In genomic region chr15:77030928-77031375, GRCh38 we compare ENCODE assay signal across 12 cellular contexts. TPM values are rescaled to one million over a fixed set of nuclear protein-coding genes. Genes with fewer than 3 reads are reported as not detected.
A peak's percentile ranks its signal among the peaks of the same experiment; 100 is the strongest.
DNase-seq lines count a peak whose midpoint lies in the region; ATAC-seq, FAIRE-seq and TF ChIP-seq lines count a peak whose summit lies in the region.
"Had no signal": no experiment of that assay in that cellular context is flagged by ENCODE, and none has a peak within 500 bp of the region (broad histone marks: within the 10 kb centered on the region; RNA-seq: fewer than 3 reads in every experiment).

No MANE protein-coding gene starts in this region.

- 0% methylated on average over 2 of the region's 10 CpGs for WGBS in HepG2 (ENCODE audit: low lambda C conversion rate)

- TF ChIP-seq EP300 in HepG2 (IDR thresholded peaks at IDR 0.05; ENCODE audit: low read depth in 2 of 2, low read length in 2 of 2) (no peak), HepG2 (CRISPR knock-in tag; IDR thresholded peaks at IDR 0.05; ENCODE audit: borderline replicate concordance) (no peak)

- H3K27ac Mint-ChIP-seq in activated naive CD4-positive, alpha-beta T cell treated with anti-CD3 and anti-CD28 coated beads for 36 hours = peak overlapping the region; percentile 66
- peak overlapping the region; percentile 21 for H3K27ac Mint-ChIP-seq in stimulated activated naive CD8-positive, alpha-beta T cell treated with anti-CD3 and anti-CD28 coated beads, Interleukin-15, Interleukin-2, amounts not matched to agents 100 ng/mL and 50 ng/mL, for 24 hours

- H3K4me1 ChIP-seq in SJCRH30 = peaks cover 20% of the 10 kb centered on the region
- peaks cover 47% of the 10 kb centered on the region for H3K4me1 ChIP-seq in HepG2 (ENCODE audit: insufficient read depth, low read length)

- H3K36me3 ChIP-seq in SJCRH30 (no peaks in the 10 kb centered on the region; the same call in none of the 2 replicates), HepG2 (replicated peaks in 1 of 2; ENCODE audit: control insufficient read depth in 1 of 2, insufficient read depth in 2 of 2, low read length in 2 of 2) (peaks cover 0 to 2% of the 10 kb centered on the region in 2 experiments; a peak in 1 of 5 replicates), MG63 (no peaks in the 10 kb centered on the region)

- peak; percentile 3 for DNase-seq in activated naive CD4-positive, alpha-beta T cell treated with anti-CD3 and anti-CD28 coated beads for 36 hours
- DNase-seq in activated naive CD4-positive, alpha-beta T cell (lab: John Stamatoyannopoulos, UW) = no peak
- DNase-seq in SJCRH30 (no peak), HepG2 (ENCODE audit: low spot score) (no peak), NCI-H187 (lab: John Stamatoyannopoulos, UW) (no peak), MG63 (no peak)
- DNase-seq: DMS79 treated with DMSO at 0.1 percent for 48 hours, PC-3, T1000 had no signal

- POLR2A ChIA-PET in HepG2 (lab: Yijun Ruan, JAX) = interaction anchor here (1.0 to 1.5 kb wide), 3 partner anchors 36 to 512 kb away, joined by 3 read pairs; no protein-coding TSS in a partner anchor

- no peak for TF ChIP-seq RAD21 in HepG2 (CRISPR knock-in tag; IDR thresholded peaks at IDR 0.05)

- peak overlapping the region; percentile 69 for H2AFZ ChIP-seq in HepG2 (ENCODE audit: low read length)

- intact Hi-C loops in activated naive CD4-positive, alpha-beta T cell treated with anti-CD3 and anti-CD28 coated beads for 36 hours (cut with micrococcal nuclease) = no loop called here
- intact Hi-C loops in HepG2 (cut with micrococcal nuclease; ENCODE audit: unreplicated experiment) = loop anchor here (5.0 kb wide), 1 partner anchor 129 kb away; no protein-coding TSS in a partner anchor

- H3K27me3 ChIP-seq in SJCRH30 (no peaks in the 10 kb centered on the region), HepG2 (ENCODE audit: control insufficient read depth in 1 of 2, insufficient read depth in 2 of 2, low read length in 2 of 2) (peaks cover 4 to 20% of the 10 kb centered on the region in 2 experiments; a peak in 4 of 5 replicates), MG63 (no peaks in the 10 kb centered on the region)

- in situ Hi-C loops in HepG2 (cut with HindIII; ENCODE audit: extremely low pct_ligation_motif_present, low pct_unique_long_range_greater_than_20kb) = loop anchor here (10.0 kb wide), 1 partner anchor 126 kb away; the partner anchor contains the start of gene SCAPER

- no peak for TF ChIP-seq POLR2A in HepG2 (IDR thresholded peaks at IDR 0.05; ENCODE audit: insufficient read depth in 1 of 2, low read depth in 2 of 2, low read length in 2 of 2)

- H3K4me3 ChIP-seq in SJCRH30 = peak overlapping the region; percentile 52
- H3K4me3 ChIP-seq in HepG2 (replicated peaks in 1 of 3; ENCODE audit: insufficient read depth in 1 of 3, low read depth in 2 of 3, low read length in 3 of 3) = peak overlapping the region; percentile 66 to 81 (median 74)
- no peak overlapping the region for H3K4me3 ChIP-seq in MG63

- no peak for FAIRE-seq in HepG2 (lab: Jason Lieb, UNC)
- FAIRE-seq: urothelium cell line had no signal

- no peaks in the 10 kb centered on the region for H4K20me1 ChIP-seq in HepG2 (ENCODE audit: insufficient read depth, low read length)

- ATAC-seq in HepG2 (peak; percentile 32), GM21381 (IDR thresholded peaks at IDR 0.05; ENCODE audit: unreplicated experiment) (no peak)
- ATAC-seq: PC-3 had no signal

- no peaks in the 10 kb centered on the region for H3K4me1 Mint-ChIP-seq in activated naive CD4-positive, alpha-beta T cell treated with anti-CD3 and anti-CD28 coated beads for 36 hours (ENCODE audit: low read depth)
- H3K4me1 Mint-ChIP-seq in stimulated activated naive CD8-positive, alpha-beta T cell treated with anti-CD3 and anti-CD28 coated beads, Interleukin-15, Interleukin-2, amounts not matched to agents 100 ng/mL and 50 ng/mL, for 24 hours (ENCODE audit: low read depth) = peaks cover 4% of the 10 kb centered on the region

- BruUV-seq in HepG2 (replicated peaks; lab: Mats Ljungman, UMichigan) = no TSS peak

- H3K9me3 ChIP-seq in SJCRH30 (replicated peaks) (no peaks in the 10 kb centered on the region), HepG2 (ENCODE audit: low read length) (no peaks in the 10 kb centered on the region), MG63 (no peaks in the 10 kb centered on the region)

- no peak for TF ChIP-seq CTCF in HepG2 (CRISPR knock-in tag; IDR thresholded peaks at IDR 0.05)

- no peaks in the 10 kb centered on the region for H3K9me3 Mint-ChIP-seq in activated naive CD4-positive, alpha-beta T cell treated with anti-CD3 and anti-CD28 coated beads for 36 hours
- H3K9me3 Mint-ChIP-seq in stimulated activated naive CD8-positive, alpha-beta T cell treated with anti-CD3 and anti-CD28 coated beads, Interleukin-15, Interleukin-2, amounts not matched to agents 100 ng/mL and 50 ng/mL, for 24 hours = no peaks in the 10 kb centered on the region

- H3K27ac ChIP-seq in SJCRH30 = peak overlapping the region; percentile 17; the same call in 1 of the 2 replicates
- H3K27ac ChIP-seq in HepG2 (ENCODE audit: extremely low read length, insufficient read depth, low read length) = no peak overlapping the region

- no peaks in the 10 kb centered on the region for H3K79me2 ChIP-seq in HepG2 (ENCODE audit: insufficient read depth, low read length)

- peak overlapping the region; percentile 97 for H3K4me2 ChIP-seq in HepG2 (ENCODE audit: low read depth, low read length)

- H3K4me3 Mint-ChIP-seq in activated naive CD4-positive, alpha-beta T cell treated with anti-CD3 and anti-CD28 coated beads for 36 hours = no peak overlapping the region
- no peak overlapping the region for H3K4me3 Mint-ChIP-seq in stimulated activated naive CD8-positive, alpha-beta T cell treated with anti-CD3 and anti-CD28 coated beads, Interleukin-15, Interleukin-2, amounts not matched to agents 100 ng/mL and 50 ng/mL, for 24 hours

- CTCF ChIA-PET in activated naive CD4-positive, alpha-beta T cell treated with anti-CD3 and anti-CD28 coated beads for 36 hours (lab: Charles Lee) = interaction anchor here (0.6 to 2.3 kb wide), 5 partner anchors 28 to 1462 kb away, joined by 3 to 16 read pairs (median 5); no protein-coding TSS in a partner anchor
- CTCF ChIA-PET in HepG2 (lab: Yijun Ruan, JAX; ENCODE audit: low intra/inter-chr PET ratio, low total read pairs) = no interaction called here

- no peaks in the 10 kb centered on the region for H3K27me3 Mint-ChIP-seq in activated naive CD4-positive, alpha-beta T cell treated with anti-CD3 and anti-CD28 coated beads for 36 hours (ENCODE audit: low read depth)
- H3K27me3 Mint-ChIP-seq in stimulated activated naive CD8-positive, alpha-beta T cell treated with anti-CD3 and anti-CD28 coated beads, Interleukin-15, Interleukin-2, amounts not matched to agents 100 ng/mL and 50 ng/mL, for 24 hours = no peaks in the 10 kb centered on the region

- peaks cover 9% of the 10 kb centered on the region for H3K36me3 Mint-ChIP-seq in activated naive CD4-positive, alpha-beta T cell treated with anti-CD3 and anti-CD28 coated beads for 36 hours (ENCODE audit: low read depth)
- peaks cover 6% of the 10 kb centered on the region for H3K36me3 Mint-ChIP-seq in stimulated activated naive CD8-positive, alpha-beta T cell treated with anti-CD3 and anti-CD28 coated beads, Interleukin-15, Interleukin-2, amounts not matched to agents 100 ng/mL and 50 ng/mL, for 24 hours (ENCODE audit: low read depth)

- H3K9ac ChIP-seq in HepG2 (ENCODE audit: insufficient read depth, low read depth, low read length) = peak overlapping the region; percentile 66

RNA-seq across cellular contexts. Expression of gene PSTPIP1, which starts 36.0 kb away (rescaled TPM):
- total RNA-seq in activated naive CD4-positive, alpha-beta T cell treated with anti-CD3 and anti-CD28 coated beads for 36 hours = 100 to 1,000 TPM in 1 of 2 experiments, 10 to 100 TPM in 1; 94.2 to 102 TPM
- 11.7 and 13.4 TPM in 2 replicates for total RNA-seq in SJCRH30 (2014; rRNA removed; shearing (Covaris generic))
- 8.7 and 9.2 TPM in 2 replicates for total RNA-seq in HepG2 (2016; rRNA removed; fragmentation: Illumina TruSeq; extraction: Trizol)
- 5.7 and 10.5 TPM in 2 replicates for total RNA-seq in HepG2 (2016; cell fraction: cytosol; rRNA removed; fragmentation: Illumina TruSeq; extraction: Trizol; ENCODE audit: low read depth)
- total RNA-seq in HepG2 (2016; cell fraction: insoluble cytoplasmic fraction; rRNA removed; fragmentation: Illumina TruSeq; extraction: Trizol) = 8.0 and 9.9 TPM in 2 replicates
- 9.1 and 10.1 TPM in 2 replicates for total RNA-seq in HepG2 (2016; cell fraction: membrane; rRNA removed; fragmentation: Illumina TruSeq; extraction: Trizol)
- total RNA-seq in HepG2 (2016; cell fraction: nucleus; rRNA removed; fragmentation: Illumina TruSeq; extraction: Trizol) = 2.9 and 4.0 TPM in 2 replicates
- 4.4 TPM in 2 replicates for polyA plus RNA-seq in HepG2 (2011; rRNA removed)
- 3.9 and 5.6 TPM in 2 replicates for polyA plus RNA-seq in HepG2 (2011; cell fraction: cytosol; rRNA removed)
- 4.4 and 6.8 TPM in 2 replicates for polyA plus RNA-seq in HepG2 (2011; cell fraction: nucleus; rRNA removed)
- 3.9 and 7.4 TPM in 2 replicates for polyA plus RNA-seq in HepG2 (2012)
- polyA plus RNA-seq in HepG2 (2016; cell fraction: cytosol; fragmentation: Illumina TruSeq; extraction: Trizol; ENCODE audit: low read depth) = 7.4 and 12.4 TPM in 2 replicates
- 7.8 and 11.1 TPM in 2 replicates for polyA plus RNA-seq in HepG2 (2016; cell fraction: insoluble cytoplasmic fraction; fragmentation: Illumina TruSeq; extraction: Trizol; ENCODE audit: low read depth)
- polyA plus RNA-seq in HepG2 (2016; cell fraction: membrane; fragmentation: Illumina TruSeq; extraction: Trizol; ENCODE audit: low read depth) = 9.1 and 13.5 TPM in 2 replicates
- 6.9 and 7.5 TPM in 2 replicates for polyA plus RNA-seq in HepG2 (2016; cell fraction: nucleus; fragmentation: Illumina TruSeq; extraction: Trizol; ENCODE audit: insufficient read depth, low read depth)
- 2.2 TPM in 1 of 2 replicates, not detected in the other for polyA minus RNA-seq in HepG2 (2011; rRNA and poly(A)+ RNA removed; ENCODE audit: low replicate concordance)
- 3.2 TPM in 1 of 2 replicates, not detected in the other for polyA minus RNA-seq in HepG2 (2011; cell fraction: cytosol; rRNA and poly(A)+ RNA removed)
- polyA minus RNA-seq in HepG2 (2011; cell fraction: nucleus; rRNA and poly(A)+ RNA removed) = 1.8 and 2.4 TPM in 2 replicates
- not detected in 2 replicates for total RNA-seq in MG63 (2014; rRNA removed; shearing (Covaris generic); ENCODE audit: low replicate concordance)
- total RNA-seq: PC-3 had no signal

RNA-seq across cellular contexts. Expression of gene TSPAN3, which starts 40.0 kb away (rescaled TPM):
- total RNA-seq in activated naive CD4-positive, alpha-beta T cell treated with anti-CD3 and anti-CD28 coated beads for 36 hours = 10 to 100 TPM; 21.9 to 24.9 TPM
- total RNA-seq in SJCRH30 (2014; rRNA removed; shearing (Covaris generic)) = 463 and 473 TPM in 2 replicates
- total RNA-seq in HepG2 (2016; rRNA removed; fragmentation: Illumina TruSeq; extraction: Trizol) = 102 and 170 TPM in 2 replicates
- 51.2 and 62.4 TPM in 2 replicates for total RNA-seq in HepG2 (2016; cell fraction: cytosol; rRNA removed; fragmentation: Illumina TruSeq; extraction: Trizol; ENCODE audit: low read depth)
- 108 and 171 TPM in 2 replicates for total RNA-seq in HepG2 (2016; cell fraction: insoluble cytoplasmic fraction; rRNA removed; fragmentation: Illumina TruSeq; extraction: Trizol)
- 109 and 138 TPM in 2 replicates for total RNA-seq in HepG2 (2016; cell fraction: membrane; rRNA removed; fragmentation: Illumina TruSeq; extraction: Trizol)
- 128 and 152 TPM in 2 replicates for total RNA-seq in HepG2 (2016; cell fraction: nucleus; rRNA removed; fragmentation: Illumina TruSeq; extraction: Trizol)
- 155 and 167 TPM in 2 replicates for polyA plus RNA-seq in HepG2 (2011; rRNA removed)
- 231 and 297 TPM in 2 replicates for polyA plus RNA-seq in HepG2 (2011; cell fraction: cytosol; rRNA removed)
- polyA plus RNA-seq in HepG2 (2011; cell fraction: nucleus; rRNA removed) = 56.3 and 77.8 TPM in 2 replicates
- polyA plus RNA-seq in HepG2 (2012) = 134 and 159 TPM in 2 replicates
- 52.0 and 77.5 TPM in 2 replicates for polyA plus RNA-seq in HepG2 (2016; cell fraction: cytosol; fragmentation: Illumina TruSeq; extraction: Trizol; ENCODE audit: low read depth)
- 105 and 130 TPM in 2 replicates for polyA plus RNA-seq in HepG2 (2016; cell fraction: insoluble cytoplasmic fraction; fragmentation: Illumina TruSeq; extraction: Trizol; ENCODE audit: low read depth)
- 93.2 and 115 TPM in 2 replicates for polyA plus RNA-seq in HepG2 (2016; cell fraction: membrane; fragmentation: Illumina TruSeq; extraction: Trizol; ENCODE audit: low read depth)
- 217 and 229 TPM in 2 replicates for polyA plus RNA-seq in HepG2 (2016; cell fraction: nucleus; fragmentation: Illumina TruSeq; extraction: Trizol; ENCODE audit: insufficient read depth, low read depth)
- polyA minus RNA-seq in HepG2 (2011; rRNA and poly(A)+ RNA removed; ENCODE audit: low replicate concordance) = 238 and 277 TPM in 2 replicates
- polyA minus RNA-seq in HepG2 (2011; cell fraction: cytosol; rRNA and poly(A)+ RNA removed) = 83.9 and 119 TPM in 2 replicates
- 38.1 and 56.6 TPM in 2 replicates for polyA minus RNA-seq in HepG2 (2011; cell fraction: nucleus; rRNA and poly(A)+ RNA removed)
- total RNA-seq in MG63 (2014; rRNA removed; shearing (Covaris generic); ENCODE audit: low replicate concordance) = 239 and 258 TPM in 2 replicates
